ENCODE assay signal across 8 cellular contexts in genomic region chr22:43812890-43813289, GRCh38. TPM values are rescaled to one million over a fixed set of nuclear protein-coding genes. Genes with fewer than 3 reads are reported as not detected.
A peak's percentile ranks its signal among the peaks of the same experiment; 100 is the strongest.
DNase-seq lines count a peak whose midpoint lies in the region; ATAC-seq, FAIRE-seq and TF ChIP-seq lines count a peak whose summit lies in the region.

No MANE protein-coding gene starts in this region.

- no peak overlapping the region for H3K27ac ChIP-seq in SK-N-MC
- peak overlapping the region; percentile 70 to 82 (median 80) for H3K27ac ChIP-seq in gastrocnemius medialis

- TF ChIP-seq POLR2A in GM12891 (IDR thresholded peaks at IDR 0.05; ENCODE audit: low read depth, low read length) (no peak), gastrocnemius medialis (IDR thresholded peaks at IDR 0.05) (no peak)

- H3K36me3 ChIP-seq in SK-N-MC (ENCODE audit: insufficient read depth, low read length): no peaks in the 10 kb centered on the region
- H3K36me3 ChIP-seq in gastrocnemius medialis: no peaks in the 10 kb centered on the region

- H3K9ac ChIP-seq in SK-N-MC (ENCODE audit: insufficient read length): peak overlapping the region; percentile 61

- H3K27me3 ChIP-seq in gastrocnemius medialis: no peaks in the 10 kb centered on the region

- H3K9me3 ChIP-seq in SK-N-MC (ENCODE audit: low read depth, low read length) (no peaks in the 10 kb centered on the region), gastrocnemius medialis (no peaks in the 10 kb centered on the region)

- FAIRE-seq in GM12891 (lab: Jason Lieb, UNC): no peak
- FAIRE-seq in frontal cortex (lab: Jason Lieb, UNC): no peak

- no peak for TF ChIP-seq CTCF in fibroblast of pulmonary artery (IDR thresholded peaks at IDR 0.05; ENCODE audit: low read length, missing control alignments)
- no peak for TF ChIP-seq CTCF in gastrocnemius medialis (IDR thresholded peaks at IDR 0.05 in 4 of 5, conservative IDR thresholded peaks at IDR 0.05 in 1 of 5)

- H3K4me3 ChIP-seq in SK-N-MC (peak overlapping the region; percentile 74), fibroblast of pulmonary artery (replicated peaks; ENCODE audit: low read depth, low read length) (peak overlapping the region; percentile 88), gastrocnemius medialis (peak overlapping the region; percentile 76 to 94 (median 90))

- in situ Hi-C loops in gastrocnemius medialis (cut with MboI; ENCODE audit: low sequenced_read_pairs in 4 of 4): loop anchor here in 1 of 4 donors (25.0 kb wide), 1 partner anchor 274 kb away; no protein-coding TSS in a partner anchor

- ATAC-seq in gastrocnemius medialis: no peak
- no peak for ATAC-seq in GM21825 (IDR thresholded peaks at IDR 0.05; ENCODE audit: unreplicated experiment)
- no peak for ATAC-seq in GM19395 (IDR thresholded peaks at IDR 0.05; ENCODE audit: unreplicated experiment)

- no peak for DNase-seq in GM12891 (ENCODE audit: insufficient read length, low spot score)
- no peak for DNase-seq in SK-N-MC (ENCODE audit: low read depth, low spot score)
- DNase-seq in fibroblast of pulmonary artery (ENCODE audit: low read depth): peak; percentile 3
- no peak for DNase-seq in gastrocnemius medialis
- no peak for DNase-seq in activated gamma-delta T cell treated with Interleukin-2 at 50 U/mL for 16 hours
- DNase-seq in frontal cortex (ENCODE audit: low spot score in 2 of 2): no peak

- intact Hi-C loops in gastrocnemius medialis (cut with DNase I; ENCODE audit: low total_unique reads): loop anchor here (10.0 kb wide), 2 partner anchors 142 to 668 kb away; partner anchors contain the start of genes MCAT and SAMM50

- H3K4me1 ChIP-seq in gastrocnemius medialis: peaks cover 9 to 18% of the 10 kb centered on the region in 2 donors

TF ChIP-seq in GM12891, 5 proteins besides CTCF, POLR2A, EP300 and RAD21:
- 0 out of 2 replicates have a peak, but pooled peaks have one; percentile 22 for TF ChIP-seq POLR2AphosphoS5 (IDR thresholded peaks at IDR 0.05; ENCODE audit: low read depth, low read length)
- TF ChIP-seq POU2F2 (IDR thresholded peaks at IDR 0.05; ENCODE audit: low read depth, low read length): no peak
TF ChIP-seq in GM12891: peak in this region for 1.

RNA-seq across cellular contexts. Expression of gene EFCAB6, which starts 0.8 kb away (rescaled TPM):
- 0.19 TPM for polyA plus RNA-seq in GM12891 (2012; ENCODE audit: low read depth, missing spikeins)
- total RNA-seq in gastrocnemius medialis (1 to 10 TPM in 1 of 4 donors, under 1 TPM in 3; 0.07 to 4.4 (median 0.28) TPM), frontal cortex (9.4 TPM)

RNA-seq across cellular contexts. Expression of gene SULT4A1, which starts 49.4 kb away (rescaled TPM):
- polyA plus RNA-seq in GM12891 (2012; ENCODE audit: low read depth, missing spikeins): 0.12 TPM
- total RNA-seq in gastrocnemius medialis: not detected
- 47.7 TPM for total RNA-seq in frontal cortex

Comparison
In these comparisons a context has a peak if more than half of its experiments do, and no peak if none do; other contexts are left out.
1. RNA of gene SULT4A1, which starts 49.4 kb away (total RNA-seq): 47.7 TPM in frontal cortex (single experiment); not detected in gastrocnemius medialis; every median in the first group is over 10 times any median in the second.
2. Peak in every context shown above with its lines, with median percentiles within 50 percentile points of each other: H3K4me3 ChIP-seq.